Comparison of ENCODE assay signal across 1 cellular context in the genomic region with DNA sequence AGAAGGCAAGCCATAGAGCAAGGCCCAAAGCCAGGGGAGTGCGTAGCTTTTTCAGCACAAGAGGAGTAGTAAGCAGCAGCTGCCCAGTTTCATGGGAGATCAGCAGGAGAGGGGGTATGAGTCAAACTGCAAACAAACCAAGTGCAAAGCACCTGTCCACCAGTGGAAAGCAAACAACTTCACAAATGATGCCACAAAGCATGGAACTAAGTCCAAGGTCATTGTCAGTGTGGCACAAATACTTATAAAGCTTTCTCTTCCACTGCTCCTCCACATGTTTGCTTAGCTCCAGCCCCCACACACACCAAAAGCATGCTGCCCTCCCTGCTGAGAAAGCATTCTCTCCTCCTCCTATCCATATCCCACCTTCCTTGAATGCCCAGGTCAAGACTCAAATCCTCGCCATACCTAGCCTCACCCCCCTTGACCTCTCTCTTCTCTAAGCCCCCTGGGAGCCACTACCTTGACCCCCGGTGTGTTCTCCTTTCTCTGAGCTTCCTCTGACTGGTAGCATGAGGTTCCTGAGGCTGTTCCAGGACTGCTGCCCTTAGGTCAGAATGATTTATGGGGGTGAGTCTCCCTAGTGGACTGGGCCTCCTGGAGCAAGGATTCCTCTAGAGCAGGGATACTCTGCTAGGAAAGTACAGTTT.
TF ChIP-seq lines count a peak whose summit lies in the region.

No MANE protein-coding gene starts in this region.

TF ChIP-seq in HepG2, 621 proteins besides CTCF, POLR2A, EP300 and RAD21 (continued from another document and continues in another):
- TF ChIP-seq, protein P1, sequence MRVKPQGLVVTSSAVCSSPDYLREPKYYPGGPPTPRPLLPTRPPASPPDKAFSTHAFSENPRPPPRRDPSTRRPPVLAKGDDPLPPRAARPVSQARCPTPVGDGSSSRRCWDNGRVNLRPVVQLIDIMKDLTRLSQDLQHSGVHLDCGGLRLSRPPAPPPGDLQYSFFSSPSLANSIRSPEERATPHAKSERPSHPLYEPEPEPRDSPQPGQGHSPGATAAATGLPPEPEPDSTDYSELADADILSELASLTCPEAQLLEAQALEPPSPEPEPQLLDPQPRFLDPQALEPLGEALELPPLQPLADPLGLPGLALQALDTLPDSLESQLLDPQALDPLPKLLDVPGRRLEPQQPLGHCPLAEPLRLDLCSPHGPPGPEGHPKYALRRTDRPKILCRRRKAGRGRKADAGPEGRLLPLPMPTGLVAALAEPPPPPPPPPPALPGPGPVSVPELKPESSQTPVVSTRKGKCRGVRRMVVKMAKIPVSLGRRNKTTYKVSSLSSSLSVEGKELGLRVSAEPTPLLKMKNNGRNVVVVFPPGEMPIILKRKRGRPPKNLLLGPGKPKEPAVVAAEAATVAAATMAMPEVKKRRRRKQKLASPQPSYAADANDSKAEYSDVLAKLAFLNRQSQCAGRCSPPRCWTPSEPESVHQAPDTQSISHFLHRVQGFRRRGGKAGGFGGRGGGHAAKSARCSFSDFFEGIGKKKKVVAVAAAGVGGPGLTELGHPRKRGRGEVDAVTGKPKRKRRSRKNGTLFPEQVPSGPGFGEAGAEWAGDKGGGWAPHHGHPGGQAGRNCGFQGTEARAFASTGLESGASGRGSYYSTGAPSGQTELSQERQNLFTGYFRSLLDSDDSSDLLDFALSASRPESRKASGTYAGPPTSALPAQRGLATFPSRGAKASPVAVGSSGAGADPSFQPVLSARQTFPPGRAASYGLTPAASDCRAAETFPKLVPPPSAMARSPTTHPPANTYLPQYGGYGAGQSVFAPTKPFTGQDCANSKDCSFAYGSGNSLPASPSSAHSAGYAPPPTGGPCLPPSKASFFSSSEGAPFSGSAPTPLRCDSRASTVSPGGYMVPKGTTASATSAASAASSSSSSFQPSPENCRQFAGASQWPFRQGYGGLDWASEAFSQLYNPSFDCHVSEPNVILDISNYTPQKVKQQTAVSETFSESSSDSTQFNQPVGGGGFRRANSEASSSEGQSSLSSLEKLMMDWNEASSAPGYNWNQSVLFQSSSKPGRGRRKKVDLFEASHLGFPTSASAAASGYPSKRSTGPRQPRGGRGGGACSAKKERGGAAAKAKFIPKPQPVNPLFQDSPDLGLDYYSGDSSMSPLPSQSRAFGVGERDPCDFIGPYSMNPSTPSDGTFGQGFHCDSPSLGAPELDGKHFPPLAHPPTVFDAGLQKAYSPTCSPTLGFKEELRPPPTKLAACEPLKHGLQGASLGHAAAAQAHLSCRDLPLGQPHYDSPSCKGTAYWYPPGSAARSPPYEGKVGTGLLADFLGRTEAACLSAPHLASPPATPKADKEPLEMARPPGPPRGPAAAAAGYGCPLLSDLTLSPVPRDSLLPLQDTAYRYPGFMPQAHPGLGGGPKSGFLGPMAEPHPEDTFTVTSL (CRISPR knock-in tag; IDR thresholded peaks at IDR 0.05; ENCODE audit: borderline replicate concordance) = peak; percentile 98
- TF ChIP-seq, protein P2, sequence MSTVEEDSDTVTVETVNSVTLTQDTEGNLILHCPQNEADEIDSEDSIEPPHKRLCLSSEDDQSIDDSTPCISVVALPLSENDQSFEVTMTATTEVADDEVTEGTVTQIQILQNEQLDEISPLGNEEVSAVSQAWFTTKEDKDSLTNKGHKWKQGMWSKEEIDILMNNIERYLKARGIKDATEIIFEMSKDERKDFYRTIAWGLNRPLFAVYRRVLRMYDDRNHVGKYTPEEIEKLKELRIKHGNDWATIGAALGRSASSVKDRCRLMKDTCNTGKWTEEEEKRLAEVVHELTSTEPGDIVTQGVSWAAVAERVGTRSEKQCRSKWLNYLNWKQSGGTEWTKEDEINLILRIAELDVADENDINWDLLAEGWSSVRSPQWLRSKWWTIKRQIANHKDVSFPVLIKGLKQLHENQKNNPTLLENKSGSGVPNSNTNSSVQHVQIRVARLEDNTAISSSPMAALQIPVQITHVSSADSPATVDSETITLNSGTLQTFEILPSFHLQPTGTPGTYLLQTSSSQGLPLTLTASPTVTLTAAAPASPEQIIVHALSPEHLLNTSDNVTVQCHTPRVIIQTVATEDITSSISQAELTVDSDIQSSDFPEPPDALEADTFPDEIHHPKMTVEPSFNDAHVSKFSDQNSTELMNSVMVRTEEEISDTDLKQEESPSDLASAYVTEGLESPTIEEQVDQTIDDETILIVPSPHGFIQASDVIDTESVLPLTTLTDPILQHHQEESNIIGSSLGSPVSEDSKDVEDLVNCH (CRISPR knock-in tag; IDR thresholded peaks at IDR 0.05) = no peak
- TF ChIP-seq CC2D1A (CRISPR knock-in tag; IDR thresholded peaks at IDR 0.05) (no peak), ZNF841 (CRISPR knock-in tag; IDR thresholded peaks at IDR 0.05; ENCODE audit: borderline replicate concordance) (no peak), MATR3 (CRISPR knock-in tag; IDR thresholded peaks at IDR 0.05) (no peak), ZNF10 (CRISPR knock-in tag; IDR thresholded peaks at IDR 0.05; ENCODE audit: borderline replicate concordance, low read depth) (no peak), ZNF205 (CRISPR knock-in tag; IDR thresholded peaks at IDR 0.05) (peak; percentile 89), ZNF224 (CRISPR knock-in tag; IDR thresholded peaks at IDR 0.05) (no peak), ISL2 (CRISPR knock-in tag; IDR thresholded peaks at IDR 0.05) (peak; percentile 91), ARNT (IDR thresholded peaks at IDR 0.05) (no peak), ZNF230 (CRISPR knock-in tag; IDR thresholded peaks at IDR 0.05) (no peak), FOXC1 (CRISPR knock-in tag; IDR thresholded peaks at IDR 0.05; ENCODE audit: borderline replicate concordance) (no peak), ZSCAN29 (CRISPR knock-in tag; conservative IDR thresholded peaks at IDR 0.05) (no peak), RORA (CRISPR knock-in tag; IDR thresholded peaks at IDR 0.05) (no peak), GZF1 (CRISPR knock-in tag; IDR thresholded peaks at IDR 0.05) (no peak), FIP1L1 (IDR thresholded peaks at IDR 0.05; ENCODE audit: borderline replicate concordance, insufficient read depth, low read depth, low read length) (no peak; the same call in 1 of the 2 replicates), RARG (CRISPR knock-in tag; IDR thresholded peaks at IDR 0.05; ENCODE audit: low read depth) (no peak), SMAD3 (CRISPR knock-in tag; IDR thresholded peaks at IDR 0.05) (peak; percentile 90), GABPA (IDR thresholded peaks at IDR 0.05; ENCODE audit: low read depth, low read length) (no peak), GABPA (CRISPR knock-in tag; IDR thresholded peaks at IDR 0.05; ENCODE audit: low read depth) (peak; percentile 51; the same call in 1 of the 2 replicates)
- TF ChIP-seq, protein P3, sequence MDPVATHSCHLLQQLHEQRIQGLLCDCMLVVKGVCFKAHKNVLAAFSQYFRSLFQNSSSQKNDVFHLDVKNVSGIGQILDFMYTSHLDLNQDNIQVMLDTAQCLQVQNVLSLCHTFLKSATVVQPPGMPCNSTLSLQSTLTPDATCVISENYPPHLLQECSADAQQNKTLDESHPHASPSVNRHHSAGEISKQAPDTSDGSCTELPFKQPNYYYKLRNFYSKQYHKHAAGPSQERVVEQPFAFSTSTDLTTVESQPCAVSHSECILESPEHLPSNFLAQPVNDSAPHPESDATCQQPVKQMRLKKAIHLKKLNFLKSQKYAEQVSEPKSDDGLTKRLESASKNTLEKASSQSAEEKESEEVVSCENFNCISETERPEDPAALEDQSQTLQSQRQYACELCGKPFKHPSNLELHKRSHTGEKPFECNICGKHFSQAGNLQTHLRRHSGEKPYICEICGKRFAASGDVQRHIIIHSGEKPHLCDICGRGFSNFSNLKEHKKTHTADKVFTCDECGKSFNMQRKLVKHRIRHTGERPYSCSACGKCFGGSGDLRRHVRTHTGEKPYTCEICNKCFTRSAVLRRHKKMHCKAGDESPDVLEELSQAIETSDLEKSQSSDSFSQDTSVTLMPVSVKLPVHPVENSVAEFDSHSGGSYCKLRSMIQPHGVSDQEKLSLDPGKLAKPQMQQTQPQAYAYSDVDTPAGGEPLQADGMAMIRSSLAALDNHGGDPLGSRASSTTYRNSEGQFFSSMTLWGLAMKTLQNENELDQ (CRISPR knock-in tag; IDR thresholded peaks at IDR 0.05; ENCODE audit: borderline replicate concordance) = no peak
- TF ChIP-seq, protein P4, sequence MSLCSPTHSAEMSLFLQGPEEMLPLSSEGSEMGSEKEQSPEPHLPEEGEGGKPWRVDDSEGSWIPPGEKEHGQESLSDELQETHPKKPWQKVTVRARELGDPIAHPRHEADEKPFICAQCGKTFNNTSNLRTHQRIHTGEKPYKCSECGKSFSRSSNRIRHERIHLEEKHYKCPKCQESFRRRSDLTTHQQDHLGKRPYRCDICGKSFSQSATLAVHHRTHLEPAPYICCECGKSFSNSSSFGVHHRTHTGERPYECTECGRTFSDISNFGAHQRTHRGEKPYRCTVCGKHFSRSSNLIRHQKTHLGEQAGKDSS (CRISPR knock-in tag; IDR thresholded peaks at IDR 0.05; ENCODE audit: borderline replicate concordance, low read depth) = peak; percentile 76; the same call in 1 of the 2 replicates
- TF ChIP-seq, protein P5, sequence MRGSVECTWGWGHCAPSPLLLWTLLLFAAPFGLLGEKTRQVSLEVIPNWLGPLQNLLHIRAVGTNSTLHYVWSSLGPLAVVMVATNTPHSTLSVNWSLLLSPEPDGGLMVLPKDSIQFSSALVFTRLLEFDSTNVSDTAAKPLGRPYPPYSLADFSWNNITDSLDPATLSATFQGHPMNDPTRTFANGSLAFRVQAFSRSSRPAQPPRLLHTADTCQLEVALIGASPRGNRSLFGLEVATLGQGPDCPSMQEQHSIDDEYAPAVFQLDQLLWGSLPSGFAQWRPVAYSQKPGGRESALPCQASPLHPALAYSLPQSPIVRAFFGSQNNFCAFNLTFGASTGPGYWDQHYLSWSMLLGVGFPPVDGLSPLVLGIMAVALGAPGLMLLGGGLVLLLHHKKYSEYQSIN (CRISPR knock-in tag; IDR thresholded peaks at IDR 0.05; ENCODE audit: borderline replicate concordance) = no peak
- TF ChIP-seq, protein P6, sequence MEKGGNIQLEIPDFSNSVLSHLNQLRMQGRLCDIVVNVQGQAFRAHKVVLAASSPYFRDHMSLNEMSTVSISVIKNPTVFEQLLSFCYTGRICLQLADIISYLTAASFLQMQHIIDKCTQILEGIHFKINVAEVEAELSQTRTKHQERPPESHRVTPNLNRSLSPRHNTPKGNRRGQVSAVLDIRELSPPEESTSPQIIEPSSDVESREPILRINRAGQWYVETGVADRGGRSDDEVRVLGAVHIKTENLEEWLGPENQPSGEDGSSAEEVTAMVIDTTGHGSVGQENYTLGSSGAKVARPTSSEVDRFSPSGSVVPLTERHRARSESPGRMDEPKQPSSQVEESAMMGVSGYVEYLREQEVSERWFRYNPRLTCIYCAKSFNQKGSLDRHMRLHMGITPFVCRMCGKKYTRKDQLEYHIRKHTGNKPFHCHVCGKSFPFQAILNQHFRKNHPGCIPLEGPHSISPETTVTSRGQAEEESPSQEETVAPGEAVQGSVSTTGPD (CRISPR knock-in tag; IDR thresholded peaks at IDR 0.05) = no peak
- TF ChIP-seq, protein P7, sequence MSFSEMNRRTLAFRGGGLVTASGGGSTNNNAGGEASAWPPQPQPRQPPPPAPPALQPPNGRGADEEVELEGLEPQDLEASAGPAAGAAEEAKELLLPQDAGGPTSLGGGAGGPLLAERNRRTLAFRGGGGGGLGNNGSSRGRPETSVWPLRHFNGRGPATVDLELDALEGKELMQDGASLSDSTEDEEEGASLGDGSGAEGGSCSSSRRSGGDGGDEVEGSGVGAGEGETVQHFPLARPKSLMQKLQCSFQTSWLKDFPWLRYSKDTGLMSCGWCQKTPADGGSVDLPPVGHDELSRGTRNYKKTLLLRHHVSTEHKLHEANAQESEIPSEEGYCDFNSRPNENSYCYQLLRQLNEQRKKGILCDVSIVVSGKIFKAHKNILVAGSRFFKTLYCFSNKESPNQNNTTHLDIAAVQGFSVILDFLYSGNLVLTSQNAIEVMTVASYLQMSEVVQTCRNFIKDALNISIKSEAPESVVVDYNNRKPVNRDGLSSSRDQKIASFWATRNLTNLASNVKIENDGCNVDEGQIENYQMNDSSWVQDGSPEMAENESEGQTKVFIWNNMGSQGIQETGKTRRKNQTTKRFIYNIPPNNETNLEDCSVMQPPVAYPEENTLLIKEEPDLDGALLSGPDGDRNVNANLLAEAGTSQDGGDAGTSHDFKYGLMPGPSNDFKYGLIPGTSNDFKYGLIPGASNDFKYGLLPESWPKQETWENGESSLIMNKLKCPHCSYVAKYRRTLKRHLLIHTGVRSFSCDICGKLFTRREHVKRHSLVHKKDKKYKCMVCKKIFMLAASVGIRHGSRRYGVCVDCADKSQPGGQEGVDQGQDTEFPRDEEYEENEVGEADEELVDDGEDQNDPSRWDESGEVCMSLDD (CRISPR knock-in tag; IDR thresholded peaks at IDR 0.05; ENCODE audit: borderline replicate concordance) = no peak
- TF ChIP-seq, protein P8, sequence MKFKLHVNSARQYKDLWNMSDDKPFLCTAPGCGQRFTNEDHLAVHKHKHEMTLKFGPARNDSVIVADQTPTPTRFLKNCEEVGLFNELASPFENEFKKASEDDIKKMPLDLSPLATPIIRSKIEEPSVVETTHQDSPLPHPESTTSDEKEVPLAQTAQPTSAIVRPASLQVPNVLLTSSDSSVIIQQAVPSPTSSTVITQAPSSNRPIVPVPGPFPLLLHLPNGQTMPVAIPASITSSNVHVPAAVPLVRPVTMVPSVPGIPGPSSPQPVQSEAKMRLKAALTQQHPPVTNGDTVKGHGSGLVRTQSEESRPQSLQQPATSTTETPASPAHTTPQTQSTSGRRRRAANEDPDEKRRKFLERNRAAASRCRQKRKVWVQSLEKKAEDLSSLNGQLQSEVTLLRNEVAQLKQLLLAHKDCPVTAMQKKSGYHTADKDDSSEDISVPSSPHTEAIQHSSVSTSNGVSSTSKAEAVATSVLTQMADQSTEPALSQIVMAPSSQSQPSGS (CRISPR knock-in tag; IDR thresholded peaks at IDR 0.05) = peak; percentile 90; the same call in 1 of the 2 replicates
- TF ChIP-seq, protein P9, sequence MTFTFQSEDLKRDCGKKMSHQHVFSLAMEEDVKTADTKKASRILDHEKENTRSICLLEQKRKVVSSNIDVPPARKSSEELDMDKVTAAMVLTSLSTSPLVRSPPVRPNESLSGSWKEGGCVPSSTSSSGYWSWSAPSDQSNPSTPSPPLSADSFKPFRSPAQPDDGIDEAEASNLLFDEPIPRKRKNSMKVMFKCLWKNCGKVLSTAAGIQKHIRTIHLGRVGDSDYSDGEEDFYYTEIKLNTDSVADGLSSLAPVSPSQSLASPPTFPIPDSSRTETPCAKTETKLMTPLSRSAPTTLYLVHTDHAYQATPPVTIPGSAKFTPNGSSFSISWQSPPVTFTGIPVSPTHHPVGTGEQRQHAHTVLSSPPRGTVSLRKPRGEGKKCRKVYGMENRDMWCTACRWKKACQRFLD (CRISPR knock-in tag; IDR thresholded peaks at IDR 0.05; ENCODE audit: borderline replicate concordance) = peak; percentile 53; the same call in 1 of the 2 replicates
- TF ChIP-seq, protein P10, sequence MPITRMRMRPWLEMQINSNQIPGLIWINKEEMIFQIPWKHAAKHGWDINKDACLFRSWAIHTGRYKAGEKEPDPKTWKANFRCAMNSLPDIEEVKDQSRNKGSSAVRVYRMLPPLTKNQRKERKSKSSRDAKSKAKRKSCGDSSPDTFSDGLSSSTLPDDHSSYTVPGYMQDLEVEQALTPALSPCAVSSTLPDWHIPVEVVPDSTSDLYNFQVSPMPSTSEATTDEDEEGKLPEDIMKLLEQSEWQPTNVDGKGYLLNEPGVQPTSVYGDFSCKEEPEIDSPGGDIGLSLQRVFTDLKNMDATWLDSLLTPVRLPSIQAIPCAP (CRISPR knock-in tag; IDR thresholded peaks at IDR 0.05; ENCODE audit: low read depth) = no peak
- TF ChIP-seq, protein P11, sequence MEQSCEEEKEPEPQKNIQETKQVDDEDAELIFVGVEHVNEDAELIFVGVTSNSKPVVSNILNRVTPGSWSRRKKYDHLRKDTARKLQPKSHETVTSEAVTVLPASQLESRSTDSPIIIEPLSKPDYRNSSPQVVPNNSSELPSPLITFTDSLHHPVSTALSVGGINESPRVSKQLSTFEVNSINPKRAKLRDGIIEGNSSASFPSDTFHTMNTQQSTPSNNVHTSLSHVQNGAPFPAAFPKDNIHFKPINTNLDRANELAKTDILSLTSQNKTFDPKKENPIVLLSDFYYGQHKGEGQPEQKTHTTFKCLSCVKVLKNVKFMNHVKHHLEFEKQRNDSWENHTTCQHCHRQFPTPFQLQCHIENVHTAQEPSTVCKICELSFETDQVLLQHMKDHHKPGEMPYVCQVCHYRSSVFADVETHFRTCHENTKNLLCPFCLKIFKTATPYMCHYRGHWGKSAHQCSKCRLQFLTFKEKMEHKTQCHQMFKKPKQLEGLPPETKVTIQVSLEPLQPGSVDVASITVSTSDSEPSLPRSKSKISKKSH (CRISPR knock-in tag; IDR thresholded peaks at IDR 0.05; ENCODE audit: borderline replicate concordance) = no peak
